Comparison of ENCODE assay signal across 8 cellular contexts in genomic region chr12:53995311-53996187, GRCh38. TPM values are rescaled to one million over a fixed set of nuclear protein-coding genes. Genes with fewer than 3 reads are reported as not detected.
A peak's percentile ranks its signal among the peaks of the same experiment; 100 is the strongest.
DNase-seq lines count a peak whose midpoint lies in the region; ATAC-seq and TF ChIP-seq lines count a peak whose summit lies in the region.

No MANE protein-coding gene starts in this region.

- peak overlapping the region; percentile 75 for H3K4me3 Mint-ChIP-seq in neural crest cell

- TF ChIP-seq CTCF in PC-9 (conservative IDR thresholded peaks at IDR 0.05) (no peak), neural crest cell (conservative IDR thresholded peaks at IDR 0.05) (no peak)

- peak overlapping the region; percentile 98 for H2AFZ ChIP-seq in PC-9

- H3K4me1 Mint-ChIP-seq in neural crest cell: no peaks in the 10 kb centered on the region

- peaks cover 100% of the 10 kb centered on the region for H3K27me3 Mint-ChIP-seq in neural crest cell (ENCODE audit: low read depth)

- H3K27me3 ChIP-seq in PC-9 (ENCODE audit: insufficient read depth, low read depth): no peaks in the 10 kb centered on the region

- peaks cover 14% of the 10 kb centered on the region; the same call in 1 of the 2 replicates for H3F3A ChIP-seq in PC-9 (ENCODE audit: insufficient read depth, low read depth)

- H3K27ac Mint-ChIP-seq in neural crest cell (ENCODE audit: unreplicated experiment): peak overlapping the region; percentile 91

- CTCF ChIA-PET in PC-9 (lab: Charles Lee): interaction anchor here (0.6 to 1.2 kb wide), 6 partner anchors 22 to 375 kb away, joined by 3 to 20 read pairs (median 4); no protein-coding TSS in a partner anchor

- BruUV-seq in PC-9 (replicated peaks; lab: Mats Ljungman, UMichigan): no TSS peak

- H3K9me3 ChIP-seq in PC-9 (ENCODE audit: insufficient read depth, low read depth): no peaks in the 10 kb centered on the region

- H3K9me3 Mint-ChIP-seq in neural crest cell: no peaks in the 10 kb centered on the region

- H3K4me2 ChIP-seq in PC-9: peak overlapping the region; percentile 79

- H3K27ac ChIP-seq in PC-9: peak overlapping the region; percentile 89

- peaks cover 19% of the 10 kb centered on the region; the same call in 1 of the 2 replicates for H3K4me1 ChIP-seq in PC-9 (replicated peaks; ENCODE audit: insufficient read depth)

- no peaks in the 10 kb centered on the region for H3K9me2 ChIP-seq in PC-9 (ENCODE audit: insufficient read depth)

- intact Hi-C loops in PC-9 (cut with micrococcal nuclease; ENCODE audit: unreplicated experiment): no loop called here

- no peaks in the 10 kb centered on the region for H4K20me1 ChIP-seq in PC-9 (ENCODE audit: insufficient read depth)

- peak overlapping the region; percentile 86 for H3K4me3 ChIP-seq in PC-9

- peak; percentile 34 for DNase-seq in activated CD4-positive, alpha-beta T cell treated with anti-CD3 and anti-CD28 coated beads for 48 hours
- no peak for DNase-seq in activated CD4-positive, alpha-beta T cell treated with anti-CD3 and anti-CD28 coated beads for 1 hour
- DNase-seq in PC-9: peak; percentile 91
- no peak for DNase-seq in neural crest cell (ENCODE audit: low read depth, low spot score)
- DNase-seq in NCI-H446 treated with DMSO at 0.1 percent for 48 hours (lab: John Stamatoyannopoulos, UW): no peak

- H3K36me3 Mint-ChIP-seq in neural crest cell (ENCODE audit: low read depth): no peaks in the 10 kb centered on the region

- ATAC-seq in esophagus mucosa (peak; percentile 75), GM21390 (IDR thresholded peaks at IDR 0.05; ENCODE audit: unreplicated experiment) (no peak), HG02981 (IDR thresholded peaks at IDR 0.05; ENCODE audit: unreplicated experiment) (no peak)

- no peaks in the 10 kb centered on the region for H3K36me3 ChIP-seq in PC-9 (ENCODE audit: low read depth)

- POLR2A ChIA-PET in PC-9 (lab: Charles Lee; ENCODE audit: unreplicated experiment): interaction anchor here (0.5 to 0.7 kb wide), 7 partner anchors 22 to 391 kb away, joined by 3 to 44 read pairs (median 6); partner anchors contain the start of gene SMUG1

- peaks cover 12% of the 10 kb centered on the region; the same call in 1 of the 2 replicates for H3K79me2 ChIP-seq in PC-9 (ENCODE audit: low read depth)

RNA-seq across cellular contexts. Expression of gene HOXC9, which starts 4.4 kb away (rescaled TPM):
- total RNA-seq in PC-9 (2021) (7.5 and 10.2 TPM in 2 replicates), esophagus mucosa (1.2 TPM), neural crest cell (5.6 and 6.3 TPM in 2 replicates)

RNA-seq across cellular contexts. Expression of gene HOXC10, which starts 10.6 kb away (rescaled TPM):
- total RNA-seq in PC-9 (2021) (1.1 and 1.4 TPM in 2 replicates), esophagus mucosa (0.64 TPM), neural crest cell (1.8 TPM in 2 replicates)

RNA-seq across cellular contexts. Expression of gene HOXC8, which starts 13.2 kb away (rescaled TPM):
- total RNA-seq in PC-9 (2021): 3.8 and 4.3 TPM in 2 replicates
- total RNA-seq in esophagus mucosa: 0.48 TPM
- total RNA-seq in neural crest cell: 4.5 and 4.8 TPM in 2 replicates

RNA-seq across cellular contexts. Expression of gene HOTAIR, which starts 20.8 kb away (rescaled TPM):
- total RNA-seq in PC-9 (2021): 7.9 and 9.2 TPM in 2 replicates
- total RNA-seq in esophagus mucosa: not detected
- total RNA-seq in neural crest cell: not detected in 2 replicates

RNA-seq across cellular contexts. Expression of gene HOXC11, which starts 22.6 kb away (rescaled TPM):
- total RNA-seq in PC-9 (2021) (2.4 and 2.9 TPM in 2 replicates), esophagus mucosa (0.08 TPM), neural crest cell (not detected in 2 replicates)

Comparison
In these comparisons a context has a peak if more than half of its experiments do, and no peak if none do; other contexts are left out.
1. DNase-seq: peak in activated CD4-positive, alpha-beta T cell treated with anti-CD3 and anti-CD28 coated beads for 48 hours (single experiment) and PC-9 (2 of 2); none in activated CD4-positive, alpha-beta T cell treated with anti-CD3 and anti-CD28 coated beads for 1 hour (single experiment), neural crest cell (single experiment) and NCI-H446 treated with DMSO at 0.1 percent for 48 hours (single experiment).